Comparison of ENCODE assay signal across 7 cellular contexts in the genomic region with DNA sequence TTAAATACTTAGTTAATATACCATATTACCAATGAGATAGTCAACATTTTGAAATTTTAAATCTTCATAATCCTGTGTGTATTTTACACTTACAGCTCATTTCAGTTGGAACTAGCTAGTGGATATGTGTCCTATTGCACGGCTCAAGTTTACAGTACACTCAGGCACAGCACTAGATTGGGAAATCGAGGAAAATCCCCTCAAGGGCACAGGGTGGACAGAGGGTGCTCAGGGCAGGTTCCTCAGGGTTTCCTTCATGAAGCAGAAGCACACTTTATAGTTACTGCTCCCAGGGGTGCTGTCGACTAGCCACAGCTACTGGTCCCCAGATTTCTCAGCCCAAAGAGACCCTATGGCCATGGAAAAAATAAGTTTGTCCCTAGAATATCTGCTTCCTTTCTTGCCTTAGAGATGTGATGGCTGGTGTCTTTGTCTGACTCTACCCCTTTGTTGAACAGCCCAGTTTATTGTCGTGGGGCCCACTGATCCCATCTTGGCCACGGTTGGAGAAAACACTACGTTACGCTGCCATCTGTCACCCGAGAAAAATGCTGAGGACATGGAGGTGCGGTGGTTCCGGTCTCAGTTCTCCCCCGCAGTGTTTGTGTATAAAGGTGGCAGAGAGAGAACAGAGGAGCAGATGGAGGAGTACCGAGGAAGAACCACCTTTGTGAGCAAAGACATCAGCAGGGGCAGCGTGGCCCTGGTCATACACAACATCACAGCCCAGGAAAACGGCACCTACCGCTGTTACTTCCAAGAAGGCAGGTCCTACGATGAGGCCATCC. TPM values are rescaled to one million over a fixed set of nuclear protein-coding genes. Genes with fewer than 3 reads are reported as not detected.
DNase-seq lines count a peak whose midpoint lies in the region; ATAC-seq and TF ChIP-seq lines count a peak whose summit lies in the region.
"Had no signal": no experiment of that assay in that cellular context is flagged by ENCODE, and none has a peak within 500 bp of the region (broad histone marks: within the 10 kb centered on the region; RNA-seq: fewer than 3 reads in every experiment).

No MANE protein-coding gene starts in this region.

- no peak for ATAC-seq in activated T-cell treated with anti-CD3 and anti-CD28 coated beads, Interleukin-2, amount 50 U/mL, for 4 hours
- ATAC-seq in GM19452 (IDR thresholded peaks at IDR 0.05; ENCODE audit: unreplicated experiment), result no peak

- no peaks in the 10 kb centered on the region for H3K9me3 Mint-ChIP-seq in activated T-cell treated with anti-CD3 and anti-CD28 coated beads, Interleukin-2, amount 50 U/mL, for 4 hours

- H3K27me3 Mint-ChIP-seq in activated T-cell treated with anti-CD3 and anti-CD28 coated beads, Interleukin-2, amount 50 U/mL, for 4 hours (ENCODE audit: low read depth), result no peaks in the 10 kb centered on the region

- H3K4me3 ChIP-seq in esophagus muscularis mucosa, result peak overlapping the region; percentile 81 to 95 (median 90)
- H3K4me3 ChIP-seq in subcutaneous abdominal adipose tissue (ENCODE audit: low read depth in 1 of 5, low read length in 5 of 5), result peak overlapping the region in 4 of 5 donors; percentile 42 to 97 (median 72)

- no peak for TF ChIP-seq POLR2A in esophagus muscularis mucosa (IDR thresholded peaks at IDR 0.05; ENCODE audit: low read depth)

- peaks cover 37 to 70% (median 57%) of the 10 kb centered on the region in 4 donors for H3K4me1 ChIP-seq in esophagus muscularis mucosa
- peaks cover 4 to 53% (median 38%) of the 10 kb centered on the region in 5 donors for H3K4me1 ChIP-seq in subcutaneous abdominal adipose tissue (ENCODE audit: control insufficient read depth in 5 of 5, insufficient read depth in 5 of 5, low read length in 5 of 5)

- H3K9me3 ChIP-seq in esophagus muscularis mucosa (no peaks in the 10 kb centered on the region), subcutaneous abdominal adipose tissue (ENCODE audit: control insufficient read depth in 5 of 5, low read length in 5 of 5) (no peaks in the 10 kb centered on the region)

- H3K4me1 Mint-ChIP-seq in activated T-cell treated with anti-CD3 and anti-CD28 coated beads, Interleukin-2, amount 50 U/mL, for 4 hours (ENCODE audit: low read depth), result peaks cover 65% of the 10 kb centered on the region

- H3K36me3 Mint-ChIP-seq in activated T-cell treated with anti-CD3 and anti-CD28 coated beads, Interleukin-2, amount 50 U/mL, for 4 hours (ENCODE audit: insufficient read depth), result peaks cover 37% of the 10 kb centered on the region

- H3K27ac ChIP-seq in esophagus muscularis mucosa (replicated peaks in 1 of 4) (no peak overlapping the region), subcutaneous abdominal adipose tissue (ENCODE audit: low read depth, low read length) (no peak overlapping the region)

- H3K9ac ChIP-seq in subcutaneous abdominal adipose tissue (ENCODE audit: low read length in 5 of 5), result peak overlapping the region in 3 of 5 donors; percentile 43 to 91 (median 52)

- H3K36me3 ChIP-seq in esophagus muscularis mucosa, result peaks cover 25 to 42% (median 37%) of the 10 kb centered on the region in 4 donors
- H3K36me3 ChIP-seq in subcutaneous abdominal adipose tissue (ENCODE audit: control insufficient read depth in 5 of 5, insufficient read depth in 5 of 5, low read length in 5 of 5), result peaks cover 7 to 46% (median 37%) of the 10 kb centered on the region in 5 donors

- WGBS in esophagus muscularis mucosa, result 80% methylated on average over 16 of the region's 16 CpGs

- TF ChIP-seq CTCF in esophagus muscularis mucosa (IDR thresholded peaks at IDR 0.05), result no peak

- no peak for DNase-seq in activated T-cell treated with anti-CD3 and anti-CD28 coated beads, Interleukin-2, amount 50 U/mL, for 4 hours
- DNase-seq in activated T-cell treated with anti-CD3 and anti-CD28 coated beads, Interleukin-2, amount 50 U/mL, for 48 hours, result no peak
- DNase-seq in esophagus muscularis mucosa (ENCODE audit: extremely low spot score) (no peak), DMS79 (lab: John Stamatoyannopoulos, UW) (no peak)
- DNase-seq: NCI-H446 treated with DMSO at 0.1 percent for 48 hours had no signal

- no peaks in the 10 kb centered on the region for H3K27me3 ChIP-seq in esophagus muscularis mucosa
- no peaks in the 10 kb centered on the region for H3K27me3 ChIP-seq in subcutaneous abdominal adipose tissue (ENCODE audit: control insufficient read depth in 5 of 5, insufficient read depth in 4 of 5, low read length in 5 of 5)

- peak overlapping the region; percentile 73 for H3K4me3 Mint-ChIP-seq in activated T-cell treated with anti-CD3 and anti-CD28 coated beads, Interleukin-2, amount 50 U/mL, for 4 hours

- no peak for TF ChIP-seq EP300 in esophagus muscularis mucosa (IDR thresholded peaks at IDR 0.05)

- intact Hi-C loops in esophagus muscularis mucosa (cut with DNase I), result loop anchor here (5.0 kb wide), 1 partner anchor 73 kb away; no protein-coding TSS in a partner anchor

RNA-seq across cellular contexts. Expression of a gene that starts 1.5 kb away (rescaled TPM):
- total RNA-seq in activated T-cell treated with anti-CD3 and anti-CD28 coated beads, Interleukin-2, amount 50 U/mL, for 4 hours, result 10 to 100 TPM; 12.1 to 15.9 (median 12.5) TPM
- total RNA-seq in esophagus muscularis mucosa, result 10 to 100 TPM; 17.9 to 22.9 (median 21.4) TPM

RNA-seq across cellular contexts. Expression of a gene that starts 18.9 kb away (rescaled TPM):
- total RNA-seq in activated T-cell treated with anti-CD3 and anti-CD28 coated beads, Interleukin-2, amount 50 U/mL, for 4 hours, result 10 to 100 TPM; 11.5 to 13.9 (median 11.8) TPM
- total RNA-seq in esophagus muscularis mucosa, result 10 to 100 TPM in 1 of 4 donors, 1 to 10 TPM in 3; 5.0 to 10.2 (median 7.1) TPM

RNA-seq across cellular contexts. Expression of a gene that starts 40.9 kb away (rescaled TPM):
- total RNA-seq in activated T-cell treated with anti-CD3 and anti-CD28 coated beads, Interleukin-2, amount 50 U/mL, for 4 hours, result under 1 TPM in 1 of 3 donors, not detected in 2; 0.10 TPM
- not detected for total RNA-seq in esophagus muscularis mucosa

RNA-seq across cellular contexts. Expression of a gene that starts 57.1 kb away (rescaled TPM):
- 10 to 100 TPM in 2 of 3 donors, 1 to 10 TPM in 1; 9.1 to 11.9 (median 10.8) TPM for total RNA-seq in activated T-cell treated with anti-CD3 and anti-CD28 coated beads, Interleukin-2, amount 50 U/mL, for 4 hours
- 10 to 100 TPM in 1 of 4 donors, 1 to 10 TPM in 3; 5.3 to 12.9 (median 6.9) TPM for total RNA-seq in esophagus muscularis mucosa
